ENCODE assay signal across 9 cellular contexts in the genomic region with DNA sequence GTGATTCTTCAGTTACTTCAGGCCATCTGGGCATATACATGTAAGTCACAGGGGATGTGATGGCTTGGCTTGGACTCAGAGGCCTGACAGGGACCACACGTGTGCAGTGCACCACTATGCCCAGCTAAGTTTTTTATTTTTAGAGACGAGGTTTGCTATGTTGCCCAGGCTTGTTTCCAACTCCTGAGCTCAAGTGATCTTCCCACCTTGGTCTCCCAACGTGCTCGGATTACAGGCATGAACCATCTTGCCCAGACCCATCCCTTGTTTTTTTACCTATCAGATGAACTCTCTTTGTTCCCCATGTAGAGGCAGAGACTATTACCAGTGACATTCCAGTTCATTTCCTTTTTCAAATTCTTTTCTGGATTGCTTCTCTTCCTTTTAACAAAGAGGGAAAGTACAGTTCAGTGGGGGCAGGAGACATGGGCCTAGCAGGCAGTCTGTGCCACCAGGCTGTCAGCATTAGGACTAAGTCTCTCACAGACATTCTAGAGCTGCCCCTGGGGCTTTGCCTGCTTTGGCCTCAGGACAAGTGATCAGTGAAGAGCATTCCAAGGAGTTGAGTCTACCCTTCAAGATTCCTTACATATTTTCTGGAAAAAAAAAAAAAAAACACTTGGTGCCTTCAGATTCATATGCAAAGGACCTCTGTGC.
DNase-seq lines count a peak whose midpoint lies in the region; ATAC-seq and TF ChIP-seq lines count a peak whose summit lies in the region.
"Had no signal": no experiment of that assay in that cellular context is flagged by ENCODE, and none has a peak within 500 bp of the region (broad histone marks: within the 10 kb centered on the region; RNA-seq: fewer than 3 reads in every experiment).

No MANE protein-coding gene starts in this region.

- H3K27ac ChIP-seq in CD8-positive, alpha-beta T cell (ENCODE audit: low read depth, low read length): no peak overlapping the region

- CTCF ChIA-PET in CD8-positive, alpha-beta T cell (lab: Charles Lee): interaction anchor here (0.6 to 0.7 kb wide), 2 partner anchors 11 to 304 kb away, joined by 3 read pairs; no protein-coding TSS in a partner anchor

- peak; percentile 98 for DNase-seq in ELR (ENCODE audit: low read depth)
- DNase-seq in NCI-H510A treated with DMSO at 0.1 percent for 48 hours (lab: John Stamatoyannopoulos, UW): peak; percentile 89
- DNase-seq in epithelial cell of esophagus (ENCODE audit: low read depth): peak; percentile 97
- DNase-seq in pulmonary artery endothelial cell (ENCODE audit: low read depth, low spot score): peak; percentile 57
- no peak for DNase-seq in CD8-positive, alpha-beta T cell
- DNase-seq in stimulated activated CD4-positive, alpha-beta T cell treated with anti-CD3 and anti-CD28 coated beads, Interleukin-1b, Interleukin-23, amount 100 ng/mL, for 48 hours: no peak
- DNase-seq in stimulated activated naive CD8-positive, alpha-beta T cell treated with anti-CD3 and anti-CD28 coated beads, Interleukin-15, amount 100 ng/mL, for 72 hours: no peak
- DNase-seq in NCI-H2081 treated with DMSO at 0.1 percent for 48 hours (lab: John Stamatoyannopoulos, UW): no peak

- no peaks in the 10 kb centered on the region for H3K27me3 ChIP-seq in CD8-positive, alpha-beta T cell (ENCODE audit: insufficient read depth, low read length)

- H3K9me3 Mint-ChIP-seq in CD8-positive, alpha-beta T cell: no peaks in the 10 kb centered on the region
- H3K9me3 Mint-ChIP-seq in stimulated activated naive CD8-positive, alpha-beta T cell treated with anti-CD3 and anti-CD28 coated beads, Interleukin-15, amount 100 ng/mL, for 72 hours: no peaks in the 10 kb centered on the region
- H3K9me3 Mint-ChIP-seq: IgD-negative memory B cell had no signal

- H3K36me3 ChIP-seq in CD8-positive, alpha-beta T cell (ENCODE audit: insufficient read depth, low read length): no peaks in the 10 kb centered on the region

- intact Hi-C loops in CD8-positive, alpha-beta T cell (cut with DNase I, micrococcal nuclease): no loop called here

- POLR2A ChIA-PET in CD8-positive, alpha-beta T cell (lab: Charles Lee): no interaction called here

- H3K4me1 ChIP-seq in CD8-positive, alpha-beta T cell (ENCODE audit: insufficient read depth, low read length): no peaks in the 10 kb centered on the region

- no peaks in the 10 kb centered on the region for H3K27me3 Mint-ChIP-seq in CD8-positive, alpha-beta T cell (ENCODE audit: low read depth)
- no peaks in the 10 kb centered on the region for H3K27me3 Mint-ChIP-seq in stimulated activated naive CD8-positive, alpha-beta T cell treated with anti-CD3 and anti-CD28 coated beads, Interleukin-15, amount 100 ng/mL, for 72 hours

- H3K9me3 ChIP-seq in CD8-positive, alpha-beta T cell (ENCODE audit: low read length): no peaks in the 10 kb centered on the region

- no peak overlapping the region for H3K4me3 ChIP-seq in epithelial cell of esophagus (ENCODE audit: low read length)
- no peak overlapping the region for H3K4me3 ChIP-seq in CD8-positive, alpha-beta T cell (ENCODE audit: low read depth, low read length)

- H3K36me3 Mint-ChIP-seq in CD8-positive, alpha-beta T cell: no peaks in the 10 kb centered on the region
- H3K36me3 Mint-ChIP-seq: IgD-negative memory B cell had no signal

- no peak for ATAC-seq in CD8-positive, alpha-beta T cell
- ATAC-seq in stimulated activated naive CD8-positive, alpha-beta T cell treated with anti-CD3 and anti-CD28 coated beads, Interleukin-15, amount 100 ng/mL, for 72 hours: no peak

- H3K27ac Mint-ChIP-seq in CD8-positive, alpha-beta T cell: no peak overlapping the region
- H3K27ac Mint-ChIP-seq in stimulated activated naive CD8-positive, alpha-beta T cell treated with anti-CD3 and anti-CD28 coated beads, Interleukin-15, amount 100 ng/mL, for 72 hours: no peak overlapping the region

- H3K4me3 Mint-ChIP-seq in CD8-positive, alpha-beta T cell: no peak overlapping the region
- no peak overlapping the region for H3K4me3 Mint-ChIP-seq in stimulated activated naive CD8-positive, alpha-beta T cell treated with anti-CD3 and anti-CD28 coated beads, Interleukin-15, amount 100 ng/mL, for 72 hours
- H3K4me3 Mint-ChIP-seq: IgD-negative memory B cell had no signal

- TF ChIP-seq CTCF in epithelial cell of esophagus (IDR thresholded peaks at IDR 0.05; ENCODE audit: insufficient read depth, low read depth, low read length, missing control alignments): no peak
- no peak for TF ChIP-seq CTCF in CD8-positive, alpha-beta T cell (IDR thresholded peaks at IDR 0.05)

- no peaks in the 10 kb centered on the region for H3K4me1 Mint-ChIP-seq in CD8-positive, alpha-beta T cell (ENCODE audit: low read depth)
- no peaks in the 10 kb centered on the region for H3K4me1 Mint-ChIP-seq in stimulated activated naive CD8-positive, alpha-beta T cell treated with anti-CD3 and anti-CD28 coated beads, Interleukin-15, amount 100 ng/mL, for 72 hours
- H3K4me1 Mint-ChIP-seq: IgD-negative memory B cell had no signal

Comparison
In these comparisons a context has a peak if more than half of its experiments do, and no peak if none do; other contexts are left out.
1. DNase-seq: peak in ELR (single experiment), NCI-H510A treated with DMSO at 0.1 percent for 48 hours (single experiment), epithelial cell of esophagus (single experiment) and pulmonary artery endothelial cell (single experiment); none in CD8-positive, alpha-beta T cell (0 of 7), stimulated activated CD4-positive, alpha-beta T cell treated with anti-CD3 and anti-CD28 coated beads, Interleukin-1b, Interleukin-23, amount 100 ng/mL, for 48 hours (single experiment), stimulated activated naive CD8-positive, alpha-beta T cell treated with anti-CD3 and anti-CD28 coated beads, Interleukin-15, amount 100 ng/mL, for 72 hours (0 of 2) and NCI-H2081 treated with DMSO at 0.1 percent for 48 hours (single experiment).